Comparison of ENCODE assay signal across 31 cellular contexts in the genomic region with DNA sequence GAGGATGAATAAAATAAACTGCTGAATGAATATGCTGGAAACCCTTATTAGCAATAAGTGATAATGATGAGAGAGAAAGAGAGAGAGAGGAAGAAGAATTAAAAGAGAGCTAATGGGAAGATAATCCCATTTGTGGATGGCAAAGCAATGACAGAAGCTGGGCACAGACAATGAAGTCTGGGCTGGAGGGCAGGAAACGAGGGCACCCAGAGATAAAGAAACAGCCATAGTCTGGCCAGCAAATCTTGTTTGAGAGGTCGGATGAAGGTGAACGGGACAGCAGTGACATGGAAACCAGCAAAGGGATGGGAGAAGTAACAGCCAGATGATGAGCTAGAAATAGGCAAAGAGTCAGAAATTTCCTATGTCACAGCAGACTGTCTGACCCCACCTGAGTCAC.
"Had no signal": no experiment of that assay in that cellular context is flagged by ENCODE, and none has a peak within 500 bp of the region (broad histone marks: within the 10 kb centered on the region; RNA-seq: fewer than 3 reads in every experiment).

No MANE protein-coding gene starts in this region.

- H3K4me1 ChIP-seq: body of pancreas, breast epithelium had no signal

- H3K9me3 Mint-ChIP-seq: activated B cell treated with CpG ODN at 0.5 μM for 24 hours; activated CD4-positive, alpha-beta memory T cell treated with anti-CD3 and anti-CD28 coated beads for 36 hours; activated CD4-positive, alpha-beta T cell treated with anti-CD3 and anti-CD28 coated beads, Interleukin-2, amount 10 ng/mL, durations not matched to agents 24 days and 14 days; activated CD8-positive, alpha-beta T cell treated with anti-CD3 and anti-CD28 coated beads for 36 hours; activated naive CD4-positive, alpha-beta T cell treated with anti-CD3 and anti-CD28 coated beads, Interleukin-2, amount 50 U/mL, for 72 hours; activated T-cell treated with anti-CD3 and anti-CD28 coated beads, Interleukin-2, amount 50 U/mL, for 4 hours; activated T-helper 1 cell treated with anti-CD3 and anti-CD28 coated beads, Interleukin-12 subunit alpha, Interleukin-12 subunit beta, Interleukin-2, Interleukin-4 antibody, amounts not matched to agents 30 ng/mL and 10 ng/mL and 1 ng/mL, durations not matched to agents 14 hours and 24 hours and 36 hours had no signal

- H3K27me3 ChIP-seq: adrenal gland, body of pancreas, brain microvascular endothelial cell, breast epithelium had no signal

- H3K27ac ChIP-seq: body of pancreas, brain microvascular endothelial cell, breast epithelium, VCaP had no signal

- ATAC-seq: activated CD8-positive, alpha-beta T cell treated with anti-CD3 and anti-CD28 coated beads for 36 hours; activated naive CD4-positive, alpha-beta T cell treated with anti-CD3 and anti-CD28 coated beads, Interleukin-2, amount 50 U/mL, for 72 hours; activated T-cell treated with anti-CD3 and anti-CD28 coated beads, Interleukin-2, amount 50 U/mL, for 4 hours; activated T-cell treated with anti-CD3 and anti-CD28 coated beads, Interleukin-2, amount 50 U/mL, for 72 hours; activated T-helper 17 cell treated with anti-CD3 and anti-CD28 coated beads, Interleukin-2, amount 50 U/mL, for 72 hours; body of pancreas; T-helper 17 cell had no signal

- H3K4me3 Mint-ChIP-seq: activated B cell treated with CpG ODN at 0.5 μM for 24 hours; activated CD4-positive, alpha-beta memory T cell treated with anti-CD3 and anti-CD28 coated beads for 36 hours; activated CD4-positive, alpha-beta T cell treated with anti-CD3 and anti-CD28 coated beads, Interleukin-2, amount 10 ng/mL, durations not matched to agents 24 days and 14 days; activated CD8-positive, alpha-beta T cell treated with anti-CD3 and anti-CD28 coated beads for 36 hours; activated naive CD4-positive, alpha-beta T cell treated with anti-CD3 and anti-CD28 coated beads for 36 hours; activated naive CD8-positive, alpha-beta T cell treated with anti-CD3 and anti-CD28 coated beads for 36 hours; activated T-cell treated with anti-CD3 and anti-CD28 coated beads, Interleukin-2, amount 50 U/mL, for 4 hours; activated T-cell treated with anti-CD3 and anti-CD28 coated beads, Interleukin-2, amount 50 U/mL, for 72 hours; activated T-helper 1 cell treated with anti-CD3 and anti-CD28 coated beads, Interleukin-12 subunit alpha, Interleukin-12 subunit beta, Interleukin-2, Interleukin-4 antibody, amounts not matched to agents 30 ng/mL and 10 ng/mL and 1 ng/mL, durations not matched to agents 14 hours and 24 hours and 36 hours; activated T-helper 17 cell treated with anti-CD3 and anti-CD28 coated beads, Interleukin-2, amount 50 U/mL, for 72 hours; T-helper 17 cell had no signal

- H3K36me3 ChIP-seq: adrenal gland, brain microvascular endothelial cell, breast epithelium had no signal

- H3K36me3 Mint-ChIP-seq: activated CD4-positive, alpha-beta memory T cell treated with anti-CD3 and anti-CD28 coated beads for 36 hours; activated naive CD4-positive, alpha-beta T cell treated with anti-CD3 and anti-CD28 coated beads, Interleukin-2, amount 50 U/mL, for 72 hours; activated naive CD8-positive, alpha-beta T cell treated with anti-CD3 and anti-CD28 coated beads for 36 hours had no signal

- H3K4me3 ChIP-seq: adrenal gland, body of pancreas, breast epithelium had no signal

- H3K27me3 Mint-ChIP-seq: activated B cell treated with CpG ODN at 0.5 μM for 24 hours; activated CD4-positive, alpha-beta memory T cell treated with anti-CD3 and anti-CD28 coated beads for 36 hours; activated CD4-positive, alpha-beta T cell treated with anti-CD3 and anti-CD28 coated beads, Interleukin-2, amount 10 ng/mL, durations not matched to agents 24 days and 14 days; activated CD8-positive, alpha-beta T cell treated with anti-CD3 and anti-CD28 coated beads for 36 hours; T-helper 17 cell had no signal

- H3K4me1 Mint-ChIP-seq: activated B cell treated with CpG ODN at 0.5 μM for 24 hours; activated CD4-positive, alpha-beta T cell treated with anti-CD3 and anti-CD28 coated beads, Interleukin-2, amount 10 ng/mL, durations not matched to agents 24 days and 14 days; activated naive CD8-positive, alpha-beta T cell treated with anti-CD3 and anti-CD28 coated beads for 36 hours; activated T-helper 17 cell treated with anti-CD3 and anti-CD28 coated beads, Interleukin-2, amount 50 U/mL, for 72 hours; T-helper 17 cell had no signal

- H3K9me3 ChIP-seq: adrenal gland, body of pancreas, breast epithelium had no signal

- H3K27ac Mint-ChIP-seq: activated B cell treated with CpG ODN at 0.5 μM for 24 hours; activated CD4-positive, alpha-beta memory T cell treated with anti-CD3 and anti-CD28 coated beads for 36 hours; activated CD4-positive, alpha-beta T cell treated with anti-CD3 and anti-CD28 coated beads, Interleukin-2, amount 10 ng/mL, durations not matched to agents 24 days and 14 days; activated CD8-positive, alpha-beta T cell treated with anti-CD3 and anti-CD28 coated beads for 36 hours; activated naive CD4-positive, alpha-beta T cell treated with anti-CD3 and anti-CD28 coated beads for 36 hours; activated naive CD8-positive, alpha-beta T cell treated with anti-CD3 and anti-CD28 coated beads for 36 hours; activated T-cell treated with anti-CD3 and anti-CD28 coated beads, Interleukin-2, amount 50 U/mL, for 72 hours; activated T-helper 1 cell treated with anti-CD3 and anti-CD28 coated beads, Interleukin-12 subunit alpha, Interleukin-12 subunit beta, Interleukin-2, Interleukin-4 antibody, amounts not matched to agents 30 ng/mL and 10 ng/mL and 1 ng/mL, durations not matched to agents 14 hours and 24 hours and 36 hours; activated T-helper 17 cell treated with anti-CD3 and anti-CD28 coated beads, Interleukin-2, amount 50 U/mL, for 72 hours; T-helper 17 cell had no signal

- DNase-seq: activated B cell treated with CpG ODN at 0.5 μM for 24 hours; activated CD4-positive, alpha-beta memory T cell treated with anti-CD3 and anti-CD28 coated beads for 36 hours; activated CD4-positive, alpha-beta T cell treated with anti-CD3 and anti-CD28 coated beads for 4 hours; activated CD4-positive, alpha-beta T cell treated with anti-CD3 and anti-CD28 coated beads, Interleukin-2, amount 10 ng/mL, durations not matched to agents 24 days and 14 days; activated CD4-positive, alpha-beta T cell treated with anti-CD3 and anti-CD28 coated beads, Interleukin-2, amount 50 U/mL, for 1 hour; activated CD4-positive, alpha-beta T cell treated with anti-CD3 and anti-CD28 coated beads, Interleukin-2, amount 50 U/mL, for 4 hours; activated CD4-positive, CD25-positive, alpha-beta regulatory T cell treated with anti-CD3 and anti-CD28 coated beads, Interleukin-2, amount 50 U/mL, for 72 hours; activated CD8-positive, alpha-beta memory T cell treated with anti-CD3 and anti-CD28 coated beads, Interleukin-2, amount 50 U/mL, for 4 hours; activated CD8-positive, alpha-beta T cell treated with anti-CD3 and anti-CD28 coated beads for 36 hours; activated effector memory CD4-positive, alpha-beta T cell treated with anti-CD3 and anti-CD28 coated beads, Interleukin-2, amount 50 U/mL, for 16 hours; activated gamma-delta T cell treated with Interleukin-2 at 50 U/mL for 16 hours; activated naive CD4-positive, alpha-beta T cell; activated naive CD4-positive, alpha-beta T cell treated with anti-CD3 and anti-CD28 coated beads for 36 hours; activated naive CD4-positive, alpha-beta T cell treated with anti-CD3 and anti-CD28 coated beads, Interleukin-2, amount 50 U/mL, for 16 hours; activated naive CD8-positive, alpha-beta T cell treated with anti-CD3 and anti-CD28 coated beads for 36 hours; activated T-cell treated with anti-CD3 and anti-CD28 coated beads for 4 hours; activated T-cell treated with anti-CD3 and anti-CD28 coated beads, Interleukin-2, amount 50 U/mL, for 1 hour; activated T-cell treated with anti-CD3 and anti-CD28 coated beads, Interleukin-2, amount 50 U/mL, for 4 hours; activated T-cell treated with anti-CD3 and anti-CD28 coated beads, Interleukin-2, amount 50 U/mL, for 72 hours; adrenal gland; amniotic stem cell; aorta; body of pancreas; brain microvascular endothelial cell; central memory CD4-positive, alpha-beta T cell; T-helper 17 cell had no signal
